ENCODE assay signal across 14 cellular contexts in the genomic region with DNA sequence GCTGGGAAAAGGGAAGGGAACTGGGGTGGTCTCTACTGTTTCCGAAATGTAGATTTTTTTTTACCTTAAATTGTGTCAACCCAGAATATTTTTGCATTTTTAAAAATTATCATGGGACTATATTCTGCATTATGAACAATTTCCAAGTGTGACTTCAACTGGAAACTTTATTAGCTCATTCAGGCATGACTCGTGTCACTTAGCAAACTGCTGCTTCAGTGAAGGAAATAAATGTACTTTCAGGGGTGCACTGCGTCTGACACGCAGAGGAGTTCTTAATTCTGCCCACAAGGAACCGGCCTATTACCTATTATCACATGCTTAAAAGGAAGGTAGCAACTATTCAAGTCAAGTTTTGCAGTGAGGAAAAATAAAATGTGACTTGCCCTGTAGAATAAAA.
DNase-seq lines count a peak whose midpoint lies in the region; ATAC-seq and TF ChIP-seq lines count a peak whose summit lies in the region.
"Had no signal": no experiment of that assay in that cellular context is flagged by ENCODE, and none has a peak within 500 bp of the region (broad histone marks: within the 10 kb centered on the region; RNA-seq: fewer than 3 reads in every experiment).

No MANE protein-coding gene starts in this region.

- WGBS in esophagus squamous epithelium, 2 donors, result 61 to 81% methylated on average over 5 of the region's 5 CpGs
- WGBS in spleen, 5 donors, result 73 to 81% (median 79%) methylated on average over 5 of the region's 5 CpGs

- H3K4me1 ChIP-seq in Caco-2 (0 out of 2 replicates have a peak, but pooled peaks cover 6% of the 10 kb centered on the region), esophagus squamous epithelium (peaks cover 3 to 77% (median 36%) of the 10 kb centered on the region in 3 donors), foreskin keratinocyte (no peaks in the 10 kb centered on the region), spleen (peaks cover 0 to 61% (median 42%) of the 10 kb centered on the region in 6 donors)

- intact Hi-C loops in activated CD4-positive, alpha-beta T cell treated with anti-CD3 and anti-CD28 coated beads for 36 hours (cut with DNase I, micrococcal nuclease), result loop anchor here (5.0 to 10.0 kb wide), 2 partner anchors 290 to 302 kb away; partner anchors contain the start of gene PRDM1 (in 1 of the 2)
- intact Hi-C loops in Caco-2 (cut with micrococcal nuclease; ENCODE audit: unreplicated experiment), result no loop called here
- intact Hi-C loops in esophagus squamous epithelium (cut with DNase I), result no loop called here
- intact Hi-C loops in CD4-positive, alpha-beta T cell (cut with DNase I, micrococcal nuclease), result no loop called here
- intact Hi-C loops in spleen (cut with DNase I; ENCODE audit: low total_unique reads), result no loop called here

- ATAC-seq in activated CD4-positive, alpha-beta T cell treated with anti-CD3 and anti-CD28 coated beads for 36 hours, result peak; percentile 32
- ATAC-seq in HG03175 (IDR thresholded peaks at IDR 0.05; ENCODE audit: unreplicated experiment) (peak; percentile 29), foreskin keratinocyte (no peak)
- ATAC-seq in CD4-positive, alpha-beta T cell (ENCODE audit: poor library complexity), result no peak

- no peaks in the 10 kb centered on the region for H3K9me3 Mint-ChIP-seq in activated CD4-positive, alpha-beta T cell treated with anti-CD3 and anti-CD28 coated beads for 36 hours (ENCODE audit: low read depth)
- no peaks in the 10 kb centered on the region for H3K9me3 Mint-ChIP-seq in Caco-2 (ENCODE audit: unreplicated experiment)
- H3K9me3 Mint-ChIP-seq in CD4-positive, alpha-beta T cell, result no peaks in the 10 kb centered on the region

- TF ChIP-seq CTCF in Caco-2 (IDR thresholded peaks at IDR 0.05; ENCODE audit: insufficient read depth in 1 of 2, low read depth in 1 of 2, low read length in 1 of 2, severe bottlenecking in 1 of 2, unreplicated experiment in 1 of 2) (no peak), esophagus squamous epithelium (IDR thresholded peaks at IDR 0.05) (no peak), foreskin keratinocyte (conservative IDR thresholded peaks at IDR 0.05) (no peak), spleen (IDR thresholded peaks at IDR 0.05 in 8 of 11, conservative IDR thresholded peaks at IDR 0.05 in 3 of 11) (no peak)
- no peak for TF ChIP-seq CTCF in CD4-positive, alpha-beta T cell (IDR thresholded peaks at IDR 0.05)

- H3K27me3 ChIP-seq in Caco-2 (replicated peaks; ENCODE audit: control insufficient read depth, insufficient read depth, low read length) (no peaks in the 10 kb centered on the region), esophagus squamous epithelium (no peaks in the 10 kb centered on the region), foreskin keratinocyte (no peaks in the 10 kb centered on the region), spleen (replicated peaks in 1 of 7) (no peaks in the 10 kb centered on the region)
- H3K27me3 ChIP-seq in CD4-positive, alpha-beta T cell (ENCODE audit: control insufficient read depth, insufficient read depth, low read length), result no peaks in the 10 kb centered on the region
- H3K27me3 ChIP-seq: esophagus muscularis mucosa had no signal

- POLR2A ChIA-PET in activated CD4-positive, alpha-beta T cell treated with anti-CD3 and anti-CD28 coated beads for 36 hours (lab: Charles Lee), result no interaction called here
- POLR2A ChIA-PET in Caco-2 (lab: Charles Lee), result no interaction called here
- POLR2A ChIA-PET in CD4-positive, alpha-beta T cell (lab: Charles Lee), result no interaction called here

- H3K27ac Mint-ChIP-seq in activated CD4-positive, alpha-beta T cell treated with anti-CD3 and anti-CD28 coated beads for 36 hours, result no peak overlapping the region
- peak overlapping the region; percentile 53 for H3K27ac Mint-ChIP-seq in Caco-2 (ENCODE audit: unreplicated experiment)
- H3K27ac Mint-ChIP-seq in CD4-positive, alpha-beta T cell, result no peak overlapping the region

- H3K36me3 ChIP-seq in Caco-2 (ENCODE audit: control insufficient read depth, insufficient read depth, low read length) (no peaks in the 10 kb centered on the region), esophagus squamous epithelium (no peaks in the 10 kb centered on the region), spleen (no peaks in the 10 kb centered on the region)
- H3K36me3 ChIP-seq: esophagus muscularis mucosa had no signal

- TF ChIP-seq POLR2A in esophagus squamous epithelium (IDR thresholded peaks at IDR 0.05), result no peak
- TF ChIP-seq POLR2A in spleen (IDR thresholded peaks at IDR 0.05), result no peak

- H3K27ac ChIP-seq in esophagus squamous epithelium (peak overlapping the region in 3 of 4 donors; percentile 62 to 86 (median 81)), foreskin keratinocyte (no peak overlapping the region), spleen (no peak overlapping the region)
- H3K27ac ChIP-seq in CD4-positive, alpha-beta T cell (ENCODE audit: low read depth, low read length), result no peak overlapping the region
- H3K27ac ChIP-seq: C4-2B, esophagus muscularis mucosa had no signal

- no peaks in the 10 kb centered on the region for H3K36me3 Mint-ChIP-seq in activated CD4-positive, alpha-beta T cell treated with anti-CD3 and anti-CD28 coated beads for 36 hours (ENCODE audit: low read depth)
- H3K36me3 Mint-ChIP-seq in Caco-2 (ENCODE audit: insufficient read depth, unreplicated experiment), result no peaks in the 10 kb centered on the region
- no peaks in the 10 kb centered on the region for H3K36me3 Mint-ChIP-seq in CD4-positive, alpha-beta T cell (ENCODE audit: low read depth)

- CTCF ChIA-PET in activated CD4-positive, alpha-beta T cell treated with anti-CD3 and anti-CD28 coated beads for 36 hours (lab: Charles Lee), result interaction anchor here (1.4 kb wide), 1 partner anchor 13 kb away, joined by 4 read pairs; no protein-coding TSS in a partner anchor
- CTCF ChIA-PET in Caco-2 (lab: Charles Lee), result no interaction called here
- CTCF ChIA-PET in CD4-positive, alpha-beta T cell (lab: Charles Lee), result no interaction called here

- peaks cover 47% of the 10 kb centered on the region for H3K4me1 Mint-ChIP-seq in activated CD4-positive, alpha-beta T cell treated with anti-CD3 and anti-CD28 coated beads for 36 hours
- peaks cover 16% of the 10 kb centered on the region for H3K4me1 Mint-ChIP-seq in Caco-2 (ENCODE audit: low read depth, unreplicated experiment)
- peaks cover 16% of the 10 kb centered on the region for H3K4me1 Mint-ChIP-seq in CD4-positive, alpha-beta T cell (ENCODE audit: low read depth)

- no peak overlapping the region for H3K4me3 Mint-ChIP-seq in activated CD4-positive, alpha-beta T cell treated with anti-CD3 and anti-CD28 coated beads for 36 hours
- no peak overlapping the region for H3K4me3 Mint-ChIP-seq in Caco-2 (ENCODE audit: unreplicated experiment)
- H3K4me3 Mint-ChIP-seq in CD4-positive, alpha-beta T cell, result no peak overlapping the region

- H3K4me3 ChIP-seq in Caco-2 (ENCODE audit: low read depth, low read length) (no peak overlapping the region), esophagus squamous epithelium (no peak overlapping the region), spleen (no peak overlapping the region)
- H3K4me3 ChIP-seq: esophagus muscularis mucosa, skin epidermis had no signal

- no peaks in the 10 kb centered on the region for H3K27me3 Mint-ChIP-seq in activated CD4-positive, alpha-beta T cell treated with anti-CD3 and anti-CD28 coated beads for 36 hours
- H3K27me3 Mint-ChIP-seq in Caco-2 (ENCODE audit: insufficient read depth, unreplicated experiment), result no peaks in the 10 kb centered on the region
- H3K27me3 Mint-ChIP-seq in CD4-positive, alpha-beta T cell, result peaks cover 5% of the 10 kb centered on the region

- H3K9me3 ChIP-seq in Caco-2 (no peaks in the 10 kb centered on the region), esophagus squamous epithelium (no peaks in the 10 kb centered on the region), spleen (no peaks in the 10 kb centered on the region)
- no peaks in the 10 kb centered on the region for H3K9me3 ChIP-seq in CD4-positive, alpha-beta T cell (ENCODE audit: control insufficient read depth, low read length)
- H3K9me3 ChIP-seq: esophagus muscularis mucosa had no signal

- no TSS peak for BruUV-seq in Caco-2 (replicated peaks; lab: Mats Ljungman, UMichigan)

- DNase-seq in activated CD4-positive, alpha-beta T cell treated with anti-CD3 and anti-CD28 coated beads for 36 hours, result no peak
- no peak for DNase-seq in activated CD4-positive, alpha-beta T cell treated with anti-CD3 and anti-CD28 coated beads, Interleukin-2, amount 50 U/mL, for 1 hour
- no peak for DNase-seq in Caco-2
- no peak for DNase-seq in esophagus squamous epithelium (lab: John Stamatoyannopoulos, UW)
- no peak for DNase-seq in foreskin keratinocyte
- DNase-seq in CD4-positive, alpha-beta T cell, result no peak
- no peak for DNase-seq in spleen
- DNase-seq: activated gamma-delta T cell treated with Interleukin-2 at 50 U/mL for 16 hours, KG1, NCI-H1048 had no signal

Comparison
In these comparisons a context has a peak if more than half of its experiments do, and no peak if none do; other contexts are left out.
1. ATAC-seq: peak in activated CD4-positive, alpha-beta T cell treated with anti-CD3 and anti-CD28 coated beads for 36 hours (single experiment) and HG03175 (single experiment); none in foreskin keratinocyte (single experiment) and CD4-positive, alpha-beta T cell (single experiment).
2. H3K27ac ChIP-seq: peak in esophagus squamous epithelium (3 of 4); none in foreskin keratinocyte (single experiment), CD4-positive, alpha-beta T cell (single experiment) and spleen (0 of 8).
3. intact Hi-C loops: an anchor here in activated CD4-positive, alpha-beta T cell treated with anti-CD3 and anti-CD28 coated beads for 36 hours (5.0 to 10.0 kb wide); none called in Caco-2, esophagus squamous epithelium, CD4-positive, alpha-beta T cell and spleen.